1 cellular context compared by ENCODE assay signal in genomic region chr3:184361932-184362667, GRCh38.
TF ChIP-seq lines count a peak whose summit lies in the region.

No MANE protein-coding gene starts in this region.

TF ChIP-seq in endothelial cell of umbilical vein, 7 proteins besides CTCF, POLR2A, EP300 and RAD21:
- no peak for TF ChIP-seq GATA2 (IDR thresholded peaks at IDR 0.05; ENCODE audit: insufficient read depth, insufficient read length, low read depth, low read length)
